ENCODE assay signal across 1 cellular context in the genomic region with DNA sequence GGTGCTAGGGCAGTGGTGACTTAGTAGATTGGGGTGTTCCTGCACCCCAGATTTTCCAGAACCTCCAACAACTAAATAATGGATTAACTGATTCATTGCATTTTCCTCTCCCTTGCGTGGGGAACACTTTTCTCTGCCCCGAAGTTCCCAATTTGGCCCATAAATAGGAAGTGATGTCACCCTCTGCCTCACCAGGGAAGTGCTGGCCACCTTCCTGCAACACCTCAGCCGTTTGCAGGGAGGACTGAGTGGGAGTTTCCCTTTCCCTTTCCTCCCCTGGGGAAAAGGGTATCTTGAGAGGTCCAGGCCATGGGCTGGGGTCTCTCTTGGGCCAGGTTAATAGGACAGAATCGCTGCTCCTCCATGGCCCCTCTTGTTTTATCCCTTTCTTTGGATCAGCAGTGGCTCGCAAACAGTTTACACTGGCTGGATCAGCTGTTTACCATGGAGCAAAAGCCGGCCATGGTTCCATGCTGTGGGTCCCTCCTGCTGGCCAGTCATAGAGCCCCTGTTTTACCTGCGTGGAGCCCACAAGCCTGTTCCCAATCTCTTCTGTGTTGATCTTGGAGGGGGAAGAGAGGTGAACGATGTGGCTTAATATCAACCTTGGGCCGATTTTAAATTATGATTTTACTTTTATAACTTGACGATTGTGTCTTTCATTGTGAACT.
TF ChIP-seq lines count a peak whose summit lies in the region.

No MANE protein-coding gene starts in this region.

TF ChIP-seq in GM23338, 12 proteins besides CTCF, POLR2A, EP300 and RAD21 (continued from another document):
- TF ChIP-seq, protein P1, sequence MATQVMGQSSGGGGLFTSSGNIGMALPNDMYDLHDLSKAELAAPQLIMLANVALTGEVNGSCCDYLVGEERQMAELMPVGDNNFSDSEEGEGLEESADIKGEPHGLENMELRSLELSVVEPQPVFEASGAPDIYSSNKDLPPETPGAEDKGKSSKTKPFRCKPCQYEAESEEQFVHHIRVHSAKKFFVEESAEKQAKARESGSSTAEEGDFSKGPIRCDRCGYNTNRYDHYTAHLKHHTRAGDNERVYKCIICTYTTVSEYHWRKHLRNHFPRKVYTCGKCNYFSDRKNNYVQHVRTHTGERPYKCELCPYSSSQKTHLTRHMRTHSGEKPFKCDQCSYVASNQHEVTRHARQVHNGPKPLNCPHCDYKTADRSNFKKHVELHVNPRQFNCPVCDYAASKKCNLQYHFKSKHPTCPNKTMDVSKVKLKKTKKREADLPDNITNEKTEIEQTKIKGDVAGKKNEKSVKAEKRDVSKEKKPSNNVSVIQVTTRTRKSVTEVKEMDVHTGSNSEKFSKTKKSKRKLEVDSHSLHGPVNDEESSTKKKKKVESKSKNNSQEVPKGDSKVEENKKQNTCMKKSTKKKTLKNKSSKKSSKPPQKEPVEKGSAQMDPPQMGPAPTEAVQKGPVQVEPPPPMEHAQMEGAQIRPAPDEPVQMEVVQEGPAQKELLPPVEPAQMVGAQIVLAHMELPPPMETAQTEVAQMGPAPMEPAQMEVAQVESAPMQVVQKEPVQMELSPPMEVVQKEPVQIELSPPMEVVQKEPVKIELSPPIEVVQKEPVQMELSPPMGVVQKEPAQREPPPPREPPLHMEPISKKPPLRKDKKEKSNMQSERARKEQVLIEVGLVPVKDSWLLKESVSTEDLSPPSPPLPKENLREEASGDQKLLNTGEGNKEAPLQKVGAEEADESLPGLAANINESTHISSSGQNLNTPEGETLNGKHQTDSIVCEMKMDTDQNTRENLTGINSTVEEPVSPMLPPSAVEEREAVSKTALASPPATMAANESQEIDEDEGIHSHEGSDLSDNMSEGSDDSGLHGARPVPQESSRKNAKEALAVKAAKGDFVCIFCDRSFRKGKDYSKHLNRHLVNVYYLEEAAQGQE (IDR thresholded peaks at IDR 0.05; ENCODE audit: unreplicated experiment) = no peak
- TF ChIP-seq JUNB (IDR thresholded peaks at IDR 0.05; ENCODE audit: unreplicated experiment) (no peak), EZH2phosphoT487 (IDR thresholded peaks at IDR 0.05; ENCODE audit: unreplicated experiment) (no peak), NANOG (IDR thresholded peaks at IDR 0.05; ENCODE audit: borderline replicate concordance) (no peak), STAT1 (IDR thresholded peaks at IDR 0.05; ENCODE audit: unreplicated experiment) (no peak), EZH2 (IDR thresholded peaks at IDR 0.05; ENCODE audit: low read depth, unreplicated experiment) (no peak), ZNF114 (CRISPR knock-in tag; IDR thresholded peaks at IDR 0.05) (no peak)
- TF ChIP-seq, protein P2, sequence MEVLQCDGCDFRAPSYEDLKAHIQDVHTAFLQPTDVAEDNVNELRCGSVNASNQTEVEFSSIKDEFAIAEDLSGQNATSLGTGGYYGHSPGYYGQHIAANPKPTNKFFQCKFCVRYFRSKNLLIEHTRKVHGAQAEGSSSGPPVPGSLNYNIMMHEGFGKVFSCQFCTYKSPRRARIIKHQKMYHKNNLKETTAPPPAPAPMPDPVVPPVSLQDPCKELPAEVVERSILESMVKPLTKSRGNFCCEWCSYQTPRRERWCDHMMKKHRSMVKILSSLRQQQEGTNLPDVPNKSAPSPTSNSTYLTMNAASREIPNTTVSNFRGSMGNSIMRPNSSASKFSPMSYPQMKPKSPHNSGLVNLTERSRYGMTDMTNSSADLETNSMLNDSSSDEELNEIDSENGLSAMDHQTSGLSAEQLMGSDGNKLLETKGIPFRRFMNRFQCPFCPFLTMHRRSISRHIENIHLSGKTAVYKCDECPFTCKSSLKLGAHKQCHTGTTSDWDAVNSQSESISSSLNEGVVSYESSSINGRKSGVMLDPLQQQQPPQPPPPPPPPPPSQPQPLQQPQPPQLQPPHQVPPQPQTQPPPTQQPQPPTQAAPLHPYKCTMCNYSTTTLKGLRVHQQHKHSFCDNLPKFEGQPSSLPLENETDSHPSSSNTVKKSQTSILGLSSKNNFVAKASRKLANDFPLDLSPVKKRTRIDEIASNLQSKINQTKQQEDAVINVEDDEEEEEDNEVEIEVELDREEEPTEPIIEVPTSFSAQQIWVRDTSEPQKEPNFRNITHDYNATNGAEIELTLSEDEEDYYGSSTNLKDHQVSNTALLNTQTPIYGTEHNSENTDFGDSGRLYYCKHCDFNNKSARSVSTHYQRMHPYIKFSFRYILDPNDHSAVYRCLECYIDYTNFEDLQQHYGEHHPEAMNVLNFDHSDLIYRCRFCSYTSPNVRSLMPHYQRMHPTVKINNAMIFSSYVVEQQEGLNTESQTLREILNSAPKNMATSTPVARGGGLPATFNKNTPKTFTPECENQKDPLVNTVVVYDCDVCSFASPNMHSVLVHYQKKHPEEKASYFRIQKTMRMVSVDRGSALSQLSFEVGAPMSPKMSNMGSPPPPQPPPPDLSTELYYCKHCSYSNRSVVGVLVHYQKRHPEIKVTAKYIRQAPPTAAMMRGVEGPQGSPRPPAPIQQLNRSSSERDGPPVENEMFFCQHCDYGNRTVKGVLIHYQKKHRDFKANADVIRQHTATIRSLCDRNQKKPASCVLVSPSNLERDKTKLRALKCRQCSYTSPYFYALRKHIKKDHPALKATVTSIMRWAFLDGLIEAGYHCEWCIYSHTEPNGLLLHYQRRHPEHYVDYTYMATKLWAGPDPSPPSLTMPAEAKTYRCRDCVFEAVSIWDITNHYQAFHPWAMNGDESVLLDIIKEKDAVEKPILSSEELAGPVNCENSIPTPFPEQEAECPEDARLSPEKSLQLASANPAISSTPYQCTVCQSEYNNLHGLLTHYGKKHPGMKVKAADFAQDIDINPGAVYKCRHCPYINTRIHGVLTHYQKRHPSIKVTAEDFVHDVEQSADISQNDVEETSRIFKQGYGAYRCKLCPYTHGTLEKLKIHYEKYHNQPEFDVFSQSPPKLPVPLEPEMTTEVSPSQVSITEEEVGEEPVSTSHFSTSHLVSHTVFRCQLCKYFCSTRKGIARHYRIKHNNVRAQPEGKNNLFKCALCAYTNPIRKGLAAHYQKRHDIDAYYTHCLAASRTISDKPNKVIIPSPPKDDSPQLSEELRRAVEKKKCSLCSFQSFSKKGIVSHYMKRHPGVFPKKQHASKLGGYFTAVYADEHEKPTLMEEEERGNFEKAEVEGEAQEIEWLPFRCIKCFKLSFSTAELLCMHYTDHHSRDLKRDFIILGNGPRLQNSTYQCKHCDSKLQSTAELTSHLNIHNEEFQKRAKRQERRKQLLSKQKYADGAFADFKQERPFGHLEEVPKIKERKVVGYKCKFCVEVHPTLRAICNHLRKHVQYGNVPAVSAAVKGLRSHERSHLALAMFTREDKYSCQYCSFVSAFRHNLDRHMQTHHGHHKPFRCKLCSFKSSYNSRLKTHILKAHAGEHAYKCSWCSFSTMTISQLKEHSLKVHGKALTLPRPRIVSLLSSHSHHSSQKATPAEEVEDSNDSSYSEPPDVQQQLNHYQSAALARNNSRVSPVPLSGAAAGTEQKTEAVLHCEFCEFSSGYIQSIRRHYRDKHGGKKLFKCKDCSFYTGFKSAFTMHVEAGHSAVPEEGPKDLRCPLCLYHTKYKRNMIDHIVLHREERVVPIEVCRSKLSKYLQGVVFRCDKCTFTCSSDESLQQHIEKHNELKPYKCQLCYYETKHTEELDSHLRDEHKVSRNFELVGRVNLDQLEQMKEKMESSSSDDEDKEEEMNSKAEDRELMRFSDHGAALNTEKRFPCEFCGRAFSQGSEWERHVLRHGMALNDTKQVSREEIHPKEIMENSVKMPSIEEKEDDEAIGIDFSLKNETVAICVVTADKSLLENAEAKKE (CRISPR knock-in tag; IDR thresholded peaks at IDR 0.05) = no peak
- TF ChIP-seq, protein P3, sequence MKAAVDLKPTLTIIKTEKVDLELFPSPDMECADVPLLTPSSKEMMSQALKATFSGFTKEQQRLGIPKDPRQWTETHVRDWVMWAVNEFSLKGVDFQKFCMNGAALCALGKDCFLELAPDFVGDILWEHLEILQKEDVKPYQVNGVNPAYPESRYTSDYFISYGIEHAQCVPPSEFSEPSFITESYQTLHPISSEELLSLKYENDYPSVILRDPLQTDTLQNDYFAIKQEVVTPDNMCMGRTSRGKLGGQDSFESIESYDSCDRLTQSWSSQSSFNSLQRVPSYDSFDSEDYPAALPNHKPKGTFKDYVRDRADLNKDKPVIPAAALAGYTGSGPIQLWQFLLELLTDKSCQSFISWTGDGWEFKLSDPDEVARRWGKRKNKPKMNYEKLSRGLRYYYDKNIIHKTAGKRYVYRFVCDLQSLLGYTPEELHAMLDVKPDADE (IDR thresholded peaks at IDR 0.05) = no peak
